8 cellular contexts compared by ENCODE assay signal in genomic region chr1:183580281-183580682, GRCh38. TPM values are rescaled to one million over a fixed set of nuclear protein-coding genes. Genes with fewer than 3 reads are reported as not detected.
A peak's percentile ranks its signal among the peaks of the same experiment; 100 is the strongest.
DNase-seq lines count a peak whose midpoint lies in the region; ATAC-seq and TF ChIP-seq lines count a peak whose summit lies in the region.

No MANE protein-coding gene starts in this region.

- ATAC-seq in GM21825 (IDR thresholded peaks at IDR 0.05; ENCODE audit: unreplicated experiment) (peak; percentile 71), lung (ENCODE audit: insufficient read depth, low FRiP score) (peak; percentile 14), GM19324 (IDR thresholded peaks at IDR 0.05; ENCODE audit: low FRiP score, unreplicated experiment) (no peak), GM19023 (IDR thresholded peaks at IDR 0.05; ENCODE audit: unreplicated experiment) (no peak)
- ATAC-seq in activated naive CD8-positive, alpha-beta T cell treated with anti-CD3 and anti-CD28 coated beads, Interleukin-2, amount 50 U/mL, for 24 hours, result peak; percentile 39

- H3K27me3 ChIP-seq in Caco-2 (replicated peaks; ENCODE audit: control insufficient read depth, insufficient read depth, low read length) (no peaks in the 10 kb centered on the region), lung (ENCODE audit: control insufficient read depth, insufficient read depth) (no peaks in the 10 kb centered on the region)

- H3K36me3 ChIP-seq in Caco-2 (ENCODE audit: control insufficient read depth, insufficient read depth, low read length) (no peaks in the 10 kb centered on the region), lung (ENCODE audit: control insufficient read depth in 2 of 2, insufficient read depth in 2 of 2, low read length in 2 of 2) (no peaks in the 10 kb centered on the region)

- H3K9me3 Mint-ChIP-seq in Caco-2 (ENCODE audit: unreplicated experiment), result no peaks in the 10 kb centered on the region
- H3K9me3 Mint-ChIP-seq in activated naive CD8-positive, alpha-beta T cell treated with anti-CD3 and anti-CD28 coated beads, Interleukin-2, amount 50 U/mL, for 24 hours, result no peaks in the 10 kb centered on the region

- H3K27ac Mint-ChIP-seq in Caco-2 (ENCODE audit: unreplicated experiment), result no peak overlapping the region
- no peak overlapping the region for H3K27ac Mint-ChIP-seq in activated naive CD8-positive, alpha-beta T cell treated with anti-CD3 and anti-CD28 coated beads, Interleukin-2, amount 50 U/mL, for 24 hours

- H3K4me3 ChIP-seq in Caco-2 (ENCODE audit: low read depth, low read length) (no peak overlapping the region), lung (no peak overlapping the region)

- POLR2A ChIA-PET in Caco-2 (lab: Charles Lee), result no interaction called here

- H3K27me3 Mint-ChIP-seq in Caco-2 (ENCODE audit: insufficient read depth, unreplicated experiment), result no peaks in the 10 kb centered on the region
- H3K27me3 Mint-ChIP-seq in activated naive CD8-positive, alpha-beta T cell treated with anti-CD3 and anti-CD28 coated beads, Interleukin-2, amount 50 U/mL, for 24 hours, result no peaks in the 10 kb centered on the region

- TF ChIP-seq CTCF in Caco-2 (IDR thresholded peaks at IDR 0.05; ENCODE audit: insufficient read depth in 1 of 2, low read depth in 1 of 2, low read length in 1 of 2, severe bottlenecking in 1 of 2, unreplicated experiment in 1 of 2), result peak; percentile 18 to 22
- no peak for TF ChIP-seq CTCF in lung (IDR thresholded peaks at IDR 0.05; ENCODE audit: control extremely low read depth, extremely low read depth)

- H3K4me1 ChIP-seq in Caco-2, result peaks cover 9% of the 10 kb centered on the region
- H3K4me1 ChIP-seq in lung (ENCODE audit: control insufficient read depth in 2 of 2, insufficient read depth in 2 of 2, low read length in 2 of 2), result peaks cover 0 to 7% of the 10 kb centered on the region in 2 donors

- CTCF ChIA-PET in Caco-2 (lab: Charles Lee), result interaction anchor here (1.0 to 2.1 kb wide), 2 partner anchors 27 to 29 kb away, joined by 4 to 9 read pairs; no protein-coding TSS in a partner anchor

- H3K4me1 Mint-ChIP-seq in Caco-2 (ENCODE audit: low read depth, unreplicated experiment), result peaks cover 17% of the 10 kb centered on the region
- peaks cover 16% of the 10 kb centered on the region for H3K4me1 Mint-ChIP-seq in activated naive CD8-positive, alpha-beta T cell treated with anti-CD3 and anti-CD28 coated beads, Interleukin-2, amount 50 U/mL, for 24 hours

- peak overlapping the region in 1 of 2 donors; percentile 32 for H3K27ac ChIP-seq in lung (ENCODE audit: low read depth in 1 of 2, low read length in 1 of 2)

- DNase-seq in Caco-2 (peak; percentile 30 to 51), NCI-H2227 treated with DMSO at 0.1 percent for 48 hours (lab: John Stamatoyannopoulos, UW) (peak; percentile 26), lung (ENCODE audit: low spot score) (no peak), NK-92 (lab: John Stamatoyannopoulos, UW; ENCODE audit: unreplicated experiment) (no peak)
- DNase-seq in activated naive CD8-positive, alpha-beta T cell treated with anti-CD3 and anti-CD28 coated beads, Interleukin-2, amount 50 U/mL, for 24 hours, result no peak

- intact Hi-C loops in Caco-2 (cut with micrococcal nuclease; ENCODE audit: unreplicated experiment), result no loop called here

- H3K4me3 Mint-ChIP-seq in Caco-2 (ENCODE audit: unreplicated experiment), result no peak overlapping the region
- no peak overlapping the region for H3K4me3 Mint-ChIP-seq in activated naive CD8-positive, alpha-beta T cell treated with anti-CD3 and anti-CD28 coated beads, Interleukin-2, amount 50 U/mL, for 24 hours

- no peaks in the 10 kb centered on the region for H3K9me3 ChIP-seq in Caco-2
- H3K9me3 ChIP-seq in lung (ENCODE audit: control insufficient read depth in 2 of 2, insufficient read depth in 1 of 2, low read length in 1 of 2), result no peaks in the 10 kb centered on the region

- no TSS peak for BruUV-seq in Caco-2 (replicated peaks; lab: Mats Ljungman, UMichigan)

- 14 to 37% methylated on average over 8 of the region's 8 CpGs for WGBS in lung, 2 donors

- H3K36me3 Mint-ChIP-seq in Caco-2 (ENCODE audit: insufficient read depth, unreplicated experiment), result no peaks in the 10 kb centered on the region
- H3K36me3 Mint-ChIP-seq in activated naive CD8-positive, alpha-beta T cell treated with anti-CD3 and anti-CD28 coated beads, Interleukin-2, amount 50 U/mL, for 24 hours (ENCODE audit: low read depth), result no peaks in the 10 kb centered on the region

RNA-seq across cellular contexts. Expression of gene NCF2, which starts 10.0 kb away (rescaled TPM):
- 0.58 TPM in 1 of 2 replicates, not detected in the other for total RNA-seq in Caco-2 (2022)
- total RNA-seq in lung, result 10 to 100 TPM; 38.7 to 99.0 TPM
- polyA plus RNA-seq in lung, result 100 to 1,000 TPM in 1 of 2 donors, 10 to 100 TPM in 1; 49.6 to 193 TPM

RNA-seq across cellular contexts. Expression of gene ARPC5, which starts 55.3 kb away (rescaled TPM):
- total RNA-seq in Caco-2 (2022) (123 and 135 TPM in 2 replicates), lung (100 to 1,000 TPM; 166 to 211 TPM)
- polyA plus RNA-seq in lung, result 100 to 1,000 TPM; 165 to 266 TPM

Comparison
In these comparisons a context has a peak if more than half of its experiments do, and no peak if none do; other contexts are left out.
1. DNase-seq: peak in Caco-2 (2 of 2) and NCI-H2227 treated with DMSO at 0.1 percent for 48 hours (single experiment); none in activated naive CD8-positive, alpha-beta T cell treated with anti-CD3 and anti-CD28 coated beads, Interleukin-2, amount 50 U/mL, for 24 hours (single experiment), lung (single experiment) and NK-92 (single experiment).
2. ATAC-seq: peak in GM21825 (single experiment), activated naive CD8-positive, alpha-beta T cell treated with anti-CD3 and anti-CD28 coated beads, Interleukin-2, amount 50 U/mL, for 24 hours (single experiment) and lung (single experiment); none in GM19324 (single experiment) and GM19023 (single experiment).
3. RNA of gene NCF2, which starts 10.0 kb away (total RNA-seq): 38.7 to 99.0 TPM in lung; 0.58 TPM in Caco-2; every median in the first group is over 10 times any median in the second.